Comparison of ENCODE assay signal across 32 cellular contexts in genomic region chr15:73558529-73558928, GRCh38.
"Had no signal": no experiment of that assay in that cellular context is flagged by ENCODE, and none has a peak within 500 bp of the region (broad histone marks: within the 10 kb centered on the region; RNA-seq: fewer than 3 reads in every experiment).

No MANE protein-coding gene starts in this region.

- H3K4me1 Mint-ChIP-seq: activated CD4-positive, alpha-beta T cell treated with anti-CD3 and anti-CD28 coated beads for 36 hours; activated CD4-positive, alpha-beta T cell treated with anti-CD3 and anti-CD28 coated beads, Interleukin-2, amount 10 ng/mL, durations not matched to agents 24 days and 14 days; activated naive CD4-positive, alpha-beta T cell treated with anti-CD3 and anti-CD28 coated beads, Interleukin-2, amount 50 U/mL, for 24 hours; activated naive CD8-positive, alpha-beta T cell treated with anti-CD3 and anti-CD28 coated beads for 36 hours; activated naive CD8-positive, alpha-beta T cell treated with anti-CD3 and anti-CD28 coated beads, Interleukin-2, amount 50 U/mL, for 24 hours; T-helper 17 cell had no signal

- H3K9me3 ChIP-seq: adrenal gland, body of pancreas, colonic mucosa, esophagus squamous epithelium had no signal

- ATAC-seq: activated CD4-positive, alpha-beta T cell treated with anti-CD3 and anti-CD28 coated beads for 36 hours; activated CD8-positive, alpha-beta T cell treated with anti-CD3 and anti-CD28 coated beads, Interleukin-2, amount 10 ng/mL, durations not matched to agents 7 days and 5 days; activated naive CD8-positive, alpha-beta T cell treated with anti-CD3 and anti-CD28 coated beads, Interleukin-2, amount 50 U/mL, for 24 hours; activated T-cell treated with anti-CD3 and anti-CD28 coated beads, Interleukin-2, amount 50 U/mL, for 72 hours; body of pancreas; T-helper 17 cell had no signal

- H3K9me3 Mint-ChIP-seq: activated CD4-positive, alpha-beta memory T cell treated with anti-CD3 and anti-CD28 coated beads for 36 hours; activated CD4-positive, alpha-beta T cell treated with anti-CD3 and anti-CD28 coated beads, Interleukin-2, amount 10 ng/mL, durations not matched to agents 24 days and 14 days; activated naive CD4-positive, alpha-beta T cell treated with anti-CD3 and anti-CD28 coated beads for 36 hours; activated naive CD4-positive, alpha-beta T cell treated with anti-CD3 and anti-CD28 coated beads, Interleukin-2, amount 50 U/mL, for 24 hours; activated naive CD8-positive, alpha-beta T cell treated with anti-CD3 and anti-CD28 coated beads for 36 hours; activated naive CD8-positive, alpha-beta T cell treated with anti-CD3 and anti-CD28 coated beads, Interleukin-2, amount 50 U/mL, for 24 hours; activated T-cell treated with anti-CD3 and anti-CD28 coated beads, Interleukin-2, amount 50 U/mL, for 24 hours; activated T-cell treated with anti-CD3 and anti-CD28 coated beads, Interleukin-2, amount 50 U/mL, for 72 hours; T-helper 2 cell treated with Interferon-gamma antibody and Interleukin-4, amounts not matched to agents 5 μg/mL and 100 μg/mL, for 36 hours had no signal

- H3K27ac Mint-ChIP-seq: activated CD4-positive, alpha-beta memory T cell treated with anti-CD3 and anti-CD28 coated beads for 36 hours; activated CD4-positive, alpha-beta T cell treated with anti-CD3 and anti-CD28 coated beads for 36 hours; activated CD4-positive, alpha-beta T cell treated with anti-CD3 and anti-CD28 coated beads, Interleukin-2, amount 10 ng/mL, durations not matched to agents 24 days and 14 days; activated CD8-positive, alpha-beta T cell treated with anti-CD3 and anti-CD28 coated beads, Interleukin-2, amount 10 ng/mL, durations not matched to agents 7 days and 5 days; activated naive CD4-positive, alpha-beta T cell treated with anti-CD3 and anti-CD28 coated beads for 36 hours; activated naive CD4-positive, alpha-beta T cell treated with anti-CD3 and anti-CD28 coated beads, Interleukin-2, amount 50 U/mL, for 24 hours; activated naive CD8-positive, alpha-beta T cell treated with anti-CD3 and anti-CD28 coated beads for 36 hours; activated naive CD8-positive, alpha-beta T cell treated with anti-CD3 and anti-CD28 coated beads, Interleukin-2, amount 50 U/mL, for 24 hours; activated T-cell treated with anti-CD3 and anti-CD28 coated beads, Interleukin-2, amount 50 U/mL, for 24 hours; activated T-cell treated with anti-CD3 and anti-CD28 coated beads, Interleukin-2, amount 50 U/mL, for 72 hours; T-helper 17 cell; T-helper 2 cell treated with Interferon-gamma antibody and Interleukin-4, amounts not matched to agents 5 μg/mL and 100 μg/mL, for 36 hours had no signal

- H3K4me1 ChIP-seq: adrenal gland, body of pancreas, colonic mucosa, esophagus squamous epithelium had no signal

- H3K27me3 Mint-ChIP-seq: activated CD4-positive, alpha-beta memory T cell treated with anti-CD3 and anti-CD28 coated beads for 36 hours; activated CD4-positive, alpha-beta T cell treated with anti-CD3 and anti-CD28 coated beads for 36 hours; activated CD4-positive, alpha-beta T cell treated with anti-CD3 and anti-CD28 coated beads, Interleukin-2, amount 10 ng/mL, durations not matched to agents 24 days and 14 days; activated naive CD4-positive, alpha-beta T cell treated with anti-CD3 and anti-CD28 coated beads, Interleukin-2, amount 50 U/mL, for 24 hours; activated naive CD8-positive, alpha-beta T cell treated with anti-CD3 and anti-CD28 coated beads for 36 hours; activated naive CD8-positive, alpha-beta T cell treated with anti-CD3 and anti-CD28 coated beads, Interleukin-2, amount 50 U/mL, for 24 hours; activated T-cell treated with anti-CD3 and anti-CD28 coated beads, Interleukin-2, amount 50 U/mL, for 24 hours; T-helper 17 cell had no signal

- H3K27ac ChIP-seq: adrenal gland, body of pancreas, cardiac muscle cell, colonic mucosa, epithelial cell of prostate, esophagus squamous epithelium had no signal

- H3K27me3 ChIP-seq: adrenal gland, body of pancreas, cardiac muscle cell, colonic mucosa, esophagus squamous epithelium had no signal

- DNase-seq: activated CD4-positive, alpha-beta memory T cell treated with anti-CD3 and anti-CD28 coated beads for 36 hours; activated CD4-positive, alpha-beta T cell treated with anti-CD3 and anti-CD28 coated beads for 36 hours; activated CD4-positive, alpha-beta T cell treated with anti-CD3 and anti-CD28 coated beads, Interleukin-2, amount 10 ng/mL, durations not matched to agents 24 days and 14 days; activated CD4-positive, CD25-positive, alpha-beta regulatory T cell; activated CD4-positive, CD25-positive, alpha-beta regulatory T cell treated with anti-CD3 and anti-CD28 coated beads, Interleukin-2, amount 50 U/mL, for 72 hours; activated CD8-positive, alpha-beta memory T cell treated with anti-CD3 and anti-CD28 coated beads, Interleukin-2, amount 50 U/mL, for 48 hours; activated CD8-positive, alpha-beta T cell treated with anti-CD3 and anti-CD28 coated beads, Interleukin-2, amount 10 ng/mL, durations not matched to agents 7 days and 5 days; activated effector memory CD4-positive, alpha-beta T cell treated with Interleukin-2 at 50 U/mL for 16 hours; activated naive CD4-positive, alpha-beta T cell treated with anti-CD3 and anti-CD28 coated beads for 36 hours; activated naive CD8-positive, alpha-beta T cell treated with anti-CD3 and anti-CD28 coated beads for 36 hours; activated naive CD8-positive, alpha-beta T cell treated with anti-CD3 and anti-CD28 coated beads, Interleukin-2, amount 50 U/mL, for 24 hours; activated T-cell treated with anti-CD3 and anti-CD28 coated beads for 4 hours; activated T-cell treated with anti-CD3 and anti-CD28 coated beads, Interleukin-2, amount 50 U/mL, for 24 hours; activated T-cell treated with anti-CD3 and anti-CD28 coated beads, Interleukin-2, amount 50 U/mL, for 72 hours; adrenal gland; amygdala; aorta; body of pancreas; central memory CD4-positive, alpha-beta T cell; cerebellar nuclear complex; colonic mucosa; effector CD8-positive, alpha-beta T cell; esophagus squamous epithelium; foreskin fibroblast; head of caudate nucleus; T-helper 1 cell; T-helper 17 cell; T1000 had no signal

- H3K4me3 ChIP-seq: adrenal gland, body of pancreas, cardiac muscle cell, colonic mucosa, esophagus squamous epithelium had no signal

- H3K4me3 Mint-ChIP-seq: activated CD4-positive, alpha-beta memory T cell treated with anti-CD3 and anti-CD28 coated beads for 36 hours; activated CD4-positive, alpha-beta T cell treated with anti-CD3 and anti-CD28 coated beads for 36 hours; activated CD4-positive, alpha-beta T cell treated with anti-CD3 and anti-CD28 coated beads, Interleukin-2, amount 10 ng/mL, durations not matched to agents 24 days and 14 days; activated CD8-positive, alpha-beta T cell treated with anti-CD3 and anti-CD28 coated beads, Interleukin-2, amount 10 ng/mL, durations not matched to agents 7 days and 5 days; activated naive CD4-positive, alpha-beta T cell treated with anti-CD3 and anti-CD28 coated beads for 36 hours; activated naive CD4-positive, alpha-beta T cell treated with anti-CD3 and anti-CD28 coated beads, Interleukin-2, amount 50 U/mL, for 24 hours; activated naive CD8-positive, alpha-beta T cell treated with anti-CD3 and anti-CD28 coated beads for 36 hours; activated naive CD8-positive, alpha-beta T cell treated with anti-CD3 and anti-CD28 coated beads, Interleukin-2, amount 50 U/mL, for 24 hours; activated T-cell treated with anti-CD3 and anti-CD28 coated beads, Interleukin-2, amount 50 U/mL, for 24 hours; activated T-cell treated with anti-CD3 and anti-CD28 coated beads, Interleukin-2, amount 50 U/mL, for 72 hours; T-helper 17 cell; T-helper 2 cell treated with Interferon-gamma antibody and Interleukin-4, amounts not matched to agents 5 μg/mL and 100 μg/mL, for 36 hours had no signal
